8 cellular contexts compared by ENCODE assay signal in the genomic region with DNA sequence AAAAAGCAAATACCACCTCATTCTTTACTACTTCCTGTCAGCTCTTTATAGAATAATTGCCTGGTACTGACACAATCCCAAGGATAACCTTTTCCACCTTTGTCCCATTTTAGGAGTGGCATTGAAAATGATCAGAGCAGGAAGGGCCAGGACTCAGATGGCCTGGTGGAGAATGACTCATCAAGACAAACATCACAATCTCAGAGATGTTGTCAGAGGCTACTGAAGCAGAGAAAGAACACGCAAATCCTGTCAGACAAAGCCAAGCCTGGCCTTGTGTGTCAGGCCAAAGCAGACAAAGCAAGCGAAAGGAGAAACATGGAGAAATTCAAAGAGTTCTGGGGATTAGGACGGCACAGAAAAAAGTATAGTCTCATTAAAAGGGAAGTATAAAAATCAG. TPM values are rescaled to one million over a fixed set of nuclear protein-coding genes. Genes with fewer than 3 reads are reported as not detected.
DNase-seq lines count a peak whose midpoint lies in the region; ATAC-seq and TF ChIP-seq lines count a peak whose summit lies in the region.

No MANE protein-coding gene starts in this region.

- H4K20me1 ChIP-seq in osteoblast (ENCODE audit: insufficient read depth, low read length), result no peaks in the 10 kb centered on the region

- no peak for TF ChIP-seq POLR2A in esophagus squamous epithelium (IDR thresholded peaks at IDR 0.05)

- H3K27me3 Mint-ChIP-seq in immature natural killer cell (ENCODE audit: low read depth in 3 of 3), result no peaks in the 10 kb centered on the region

- peak overlapping the region; percentile 52 for H3K4me2 ChIP-seq in osteoblast (ENCODE audit: insufficient read depth, low read length)

- intact Hi-C loops in esophagus squamous epithelium (cut with DNase I), result no loop called here

- WGBS in esophagus squamous epithelium, 2 donors, result 39 to 58% methylated on average over 3 of the region's 3 CpGs

- H3K9me3 ChIP-seq in esophagus squamous epithelium (no peaks in the 10 kb centered on the region), osteoblast (ENCODE audit: low read depth, low read length) (no peaks in the 10 kb centered on the region)

- H3K36me3 Mint-ChIP-seq in immature natural killer cell, result peaks cover 16 to 31% (median 30%) of the 10 kb centered on the region in 3 donors

- no peaks in the 10 kb centered on the region for H3K4me1 Mint-ChIP-seq in immature natural killer cell

- DNase-seq in ELR (ENCODE audit: low read depth), result peak; percentile 71
- peak; percentile 11 for DNase-seq in NCI-H748 treated with DMSO at 0.1 percent for 48 hours (lab: John Stamatoyannopoulos, UW)
- DNase-seq in esophagus squamous epithelium (lab: John Stamatoyannopoulos, UW), result no peak
- peak; percentile 90 for DNase-seq in osteoblast (ENCODE audit: insufficient read length, low spot score, missing footprints)
- no peak for DNase-seq in cerebellar cortex (ENCODE audit: low spot score)
- DNase-seq in NCI-H526 treated with DMSO at 0.1 percent for 48 hours (lab: John Stamatoyannopoulos, UW), result no peak
- DNase-seq in immature natural killer cell, result no peak

- H3K4me1 ChIP-seq in esophagus squamous epithelium (peaks cover 0 to 38% (median 9%) of the 10 kb centered on the region in 3 donors), osteoblast (ENCODE audit: insufficient read depth, low read length) (peaks cover 35% of the 10 kb centered on the region)

- no peak for ATAC-seq in HG03108 (IDR thresholded peaks at IDR 0.05; ENCODE audit: unreplicated experiment)

- TF ChIP-seq CTCF in esophagus squamous epithelium (IDR thresholded peaks at IDR 0.05) (no peak), osteoblast (IDR thresholded peaks at IDR 0.05; ENCODE audit: extremely low read depth, low read depth, low read length) (no peak)

- no peaks in the 10 kb centered on the region for H3K79me2 ChIP-seq in osteoblast (ENCODE audit: insufficient read depth, low read length)

- no peak overlapping the region for H3K4me3 Mint-ChIP-seq in immature natural killer cell

- peaks cover 0 to 6% (median 0%) of the 10 kb centered on the region in 3 donors for H3K36me3 ChIP-seq in esophagus squamous epithelium
- no peaks in the 10 kb centered on the region for H3K36me3 ChIP-seq in osteoblast (ENCODE audit: insufficient read depth, low read length)

- H3K27ac ChIP-seq in esophagus squamous epithelium (peak overlapping the region; percentile 11 to 83 (median 76)), osteoblast (ENCODE audit: low read depth, low read length) (peak overlapping the region; percentile 89)

- H3K4me3 ChIP-seq in esophagus squamous epithelium (no peak overlapping the region), osteoblast (ENCODE audit: insufficient read depth, low read length) (no peak overlapping the region)

- peak overlapping the region in 1 of 6 donors; percentile 44 for H3K27ac Mint-ChIP-seq in immature natural killer cell

- no peaks in the 10 kb centered on the region for H3K27me3 ChIP-seq in esophagus squamous epithelium
- H3K27me3 ChIP-seq in osteoblast (ENCODE audit: insufficient read depth, low read length), result no peaks in the 10 kb centered on the region

- peak overlapping the region; percentile 88 for H2AFZ ChIP-seq in osteoblast (ENCODE audit: low read length)

- no peaks in the 10 kb centered on the region for H3K9me3 Mint-ChIP-seq in immature natural killer cell

RNA-seq across cellular contexts. Expression of a gene that starts 40.9 kb away (rescaled TPM):
- total RNA-seq in esophagus squamous epithelium (10 to 100 TPM in 1 of 4 donors, 1 to 10 TPM in 3; 3.4 to 10.1 (median 5.6) TPM), osteoblast (4.7 and 6.8 TPM in 2 replicates)
- 10 to 100 TPM in 1 of 3 donors, 1 to 10 TPM in 2; 3.5 to 15.8 (median 6.1) TPM for polyA plus RNA-seq in immature natural killer cell

RNA-seq across cellular contexts. Expression of a gene that starts 48.7 kb away (rescaled TPM):
- 10 to 100 TPM; 11.8 to 24.5 (median 12.5) TPM for total RNA-seq in esophagus squamous epithelium
- 19.5 and 19.7 TPM in 2 replicates for total RNA-seq in osteoblast
- 1 to 10 TPM in 2 of 3 donors, under 1 TPM in 1; 0.84 to 1.7 (median 1.6) TPM for polyA plus RNA-seq in immature natural killer cell

Comparison
In these comparisons a context has a peak if more than half of its experiments do, and no peak if none do; other contexts are left out.
1. DNase-seq: peak in ELR (single experiment), NCI-H748 treated with DMSO at 0.1 percent for 48 hours (single experiment) and osteoblast (single experiment); none in esophagus squamous epithelium (single experiment), cerebellar cortex (single experiment), NCI-H526 treated with DMSO at 0.1 percent for 48 hours (single experiment) and immature natural killer cell (0 of 3).